In the genomic region with DNA sequence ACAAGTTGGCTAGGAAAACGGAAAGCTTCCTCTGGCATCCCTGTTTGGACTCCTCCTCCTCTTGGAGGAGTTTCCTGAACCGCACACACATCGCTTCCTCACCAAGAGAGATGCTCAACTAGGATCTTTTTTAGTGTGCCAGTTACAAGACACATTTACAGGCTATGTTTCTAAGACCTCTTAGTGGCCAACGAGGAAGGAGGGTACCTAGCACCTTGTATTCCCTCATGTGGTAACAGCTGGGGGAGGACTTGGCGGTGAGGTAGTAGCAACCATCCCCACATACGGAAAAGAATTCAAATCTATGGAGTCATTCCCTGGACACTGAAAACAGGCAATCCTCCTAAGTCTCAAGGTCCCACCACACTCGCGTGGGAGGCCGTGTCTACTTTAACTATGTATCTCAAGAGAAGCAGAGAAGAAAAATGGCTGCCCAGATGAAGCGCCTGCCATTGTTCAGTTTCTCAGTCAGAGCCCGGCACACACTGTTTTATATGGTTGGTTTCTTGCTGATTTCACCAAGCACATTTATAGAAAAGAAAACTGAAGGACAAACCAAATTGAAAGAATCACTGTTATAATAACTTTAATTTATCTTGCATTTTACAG, we compare ENCODE assay signal across 29 cellular contexts. TPM values are rescaled to one million over a fixed set of nuclear protein-coding genes. Genes with fewer than 3 reads are reported as not detected.
DNase-seq lines count a peak whose midpoint lies in the region; ATAC-seq, FAIRE-seq and TF ChIP-seq lines count a peak whose summit lies in the region.
"Had no signal": no experiment of that assay in that cellular context is flagged by ENCODE, and none has a peak within 500 bp of the region (broad histone marks: within the 10 kb centered on the region; RNA-seq: fewer than 3 reads in every experiment).

No MANE protein-coding gene starts in this region.

- H3K9me3 Mint-ChIP-seq in activated T-helper 17 cell treated with anti-CD3 and anti-CD28 coated beads, Interleukin-2, amount 50 U/mL, for 72 hours: no peaks in the 10 kb centered on the region
- no peaks in the 10 kb centered on the region for H3K9me3 Mint-ChIP-seq in memory B cell
- H3K9me3 Mint-ChIP-seq in CD4-positive, alpha-beta memory T cell: no peaks in the 10 kb centered on the region
- H3K9me3 Mint-ChIP-seq in activated T-helper 2 cell treated with anti-CD3 and anti-CD28 coated beads, Interferon-gamma antibody, Interleukin-2, Interleukin-4, amounts not matched to agents 10 μg/mL and 5 μg/mL and 100 μg/mL, durations not matched to agents 14 hours and 24 hours and 36 hours: no peaks in the 10 kb centered on the region
- H3K9me3 Mint-ChIP-seq: CD4-positive, CD25-positive, alpha-beta regulatory T cell; central memory CD8-positive, alpha-beta T cell; effector memory CD8-positive, alpha-beta T cell; HFFc6 had no signal

- ATAC-seq in A549 (no peak), memory B cell (ENCODE audit: low read depth) (no peak)
- no peak for ATAC-seq in activated T-helper 17 cell treated with anti-CD3 and anti-CD28 coated beads, Interleukin-2, amount 50 U/mL, for 72 hours (replicated peaks)
- ATAC-seq: effector memory CD8-positive, alpha-beta T cell; PC-3 had no signal

- H3K4me1 ChIP-seq in A549 (no peaks in the 10 kb centered on the region), tibial artery (peaks cover 0 to under 1% (median 0%) of the 10 kb centered on the region in 4 donors)
- peaks cover 5% of the 10 kb centered on the region for H3K4me1 ChIP-seq in CD4-positive, alpha-beta memory T cell (ENCODE audit: insufficient read depth, low read length)

- no peak for TF ChIP-seq POLR2A in A549 (IDR thresholded peaks at IDR 0.05; ENCODE audit: low read length)

- DNase-seq in NCI-H2171 treated with DMSO at 0.1 percent for 48 hours (lab: John Stamatoyannopoulos, UW): peak; percentile 56
- DNase-seq in NCI-H2171 (lab: John Stamatoyannopoulos, UW): no peak
- DNase-seq in A549 (ENCODE audit: low read depth in 1 of 2, low spot score in 1 of 2): no peak
- DNase-seq in memory B cell (ENCODE audit: low spot score in 2 of 2): no peak
- DNase-seq in tibial artery: no peak
- DNase-seq in CD4-positive, alpha-beta memory T cell: no peak
- no peak for DNase-seq in activated T-helper 2 cell treated with anti-CD3 and anti-CD28 coated beads, Interferon-gamma antibody, Interleukin-2, Interleukin-4, amounts not matched to agents 10 μg/mL and 5 μg/mL and 100 μg/mL, durations not matched to agents 14 hours and 24 hours and 36 hours (ENCODE audit: low spot score)
- DNase-seq: activated CD4-positive, alpha-beta T cell treated with anti-CD3 and anti-CD28 coated beads for 1 hour; activated gamma-delta T cell; activated T-cell treated with anti-CD3 and anti-CD28 coated beads for 4 hours; AML-193; CD4-positive, CD25-positive, alpha-beta regulatory T cell; effector memory CD8-positive, alpha-beta T cell; HFFc6; islet precursor cell; left ventricle myocardium superior; NCI-H1092; NCI-H1694 treated with DMSO at 0.1 percent for 48 hours; NK-92 treated with Interleukin-12 subunit alpha and Interleukin-12 subunit beta, amount 100 ng/mL, for 24 hours; nucleus accumbens; PC-3; stimulated activated CD4-positive, alpha-beta T cell treated with anti-CD3 and anti-CD28 coated beads, Interleukin-4, amount 100 ng/mL, for 24 hours; T-helper 2 cell had no signal

- POLR2A ChIA-PET in A549 (lab: Yijun Ruan, JAX): no interaction called here
- POLR2A ChIA-PET in CD4-positive, alpha-beta memory T cell (lab: Charles Lee; ENCODE audit: partially characterized antibody): no interaction called here

- H3K4me3 ChIP-seq in A549 (no peak overlapping the region), tibial artery (no peak overlapping the region)
- no peak overlapping the region for H3K4me3 ChIP-seq in CD4-positive, alpha-beta memory T cell (ENCODE audit: low read length in 2 of 2)
- H3K4me3 ChIP-seq: SK-N-MC had no signal

- intact Hi-C loops in tibial artery (cut with DNase I; ENCODE audit: low total_unique reads): no loop called here
- intact Hi-C loops in CD4-positive, alpha-beta memory T cell (cut with micrococcal nuclease): no loop called here
- intact Hi-C loops in activated T-helper 2 cell treated with anti-CD3 and anti-CD28 coated beads, Interferon-gamma antibody, Interleukin-2, Interleukin-4, amounts not matched to agents 10 μg/mL and 5 μg/mL and 100 μg/mL, durations not matched to agents 14 hours and 24 hours and 36 hours (cut with micrococcal nuclease): no loop called here

- peaks cover 99% of the 10 kb centered on the region for H3K36me3 Mint-ChIP-seq in activated T-helper 17 cell treated with anti-CD3 and anti-CD28 coated beads, Interleukin-2, amount 50 U/mL, for 72 hours (ENCODE audit: low read depth)
- peaks cover 35% of the 10 kb centered on the region for H3K36me3 Mint-ChIP-seq in memory B cell
- peaks cover 42 to 84% of the 10 kb centered on the region in 2 donors for H3K36me3 Mint-ChIP-seq in CD4-positive, alpha-beta memory T cell
- H3K36me3 Mint-ChIP-seq in activated T-helper 2 cell treated with anti-CD3 and anti-CD28 coated beads, Interferon-gamma antibody, Interleukin-2, Interleukin-4, amounts not matched to agents 10 μg/mL and 5 μg/mL and 100 μg/mL, durations not matched to agents 14 hours and 24 hours and 36 hours (ENCODE audit: low read depth): peaks cover 82% of the 10 kb centered on the region

- peak overlapping the region; percentile 39 for H3K27ac Mint-ChIP-seq in activated T-helper 17 cell treated with anti-CD3 and anti-CD28 coated beads, Interleukin-2, amount 50 U/mL, for 72 hours
- H3K27ac Mint-ChIP-seq in memory B cell: peak overlapping the region; percentile 22
- H3K27ac Mint-ChIP-seq in CD4-positive, alpha-beta memory T cell: peak overlapping the region in 1 of 7 donors; percentile 31
- no peak overlapping the region for H3K27ac Mint-ChIP-seq in activated T-helper 2 cell treated with anti-CD3 and anti-CD28 coated beads, Interferon-gamma antibody, Interleukin-2, Interleukin-4, amounts not matched to agents 10 μg/mL and 5 μg/mL and 100 μg/mL, durations not matched to agents 14 hours and 24 hours and 36 hours

- H3K4me1 Mint-ChIP-seq in activated T-helper 17 cell treated with anti-CD3 and anti-CD28 coated beads, Interleukin-2, amount 50 U/mL, for 72 hours: peaks cover 7% of the 10 kb centered on the region
- H3K4me1 Mint-ChIP-seq in memory B cell: peaks cover 14% of the 10 kb centered on the region
- H3K4me1 Mint-ChIP-seq in CD4-positive, alpha-beta memory T cell: peaks cover 10 to 17% (median 11%) of the 10 kb centered on the region in 4 donors
- H3K4me1 Mint-ChIP-seq in activated T-helper 2 cell treated with anti-CD3 and anti-CD28 coated beads, Interferon-gamma antibody, Interleukin-2, Interleukin-4, amounts not matched to agents 10 μg/mL and 5 μg/mL and 100 μg/mL, durations not matched to agents 14 hours and 24 hours and 36 hours (ENCODE audit: low read depth): peaks cover 16% of the 10 kb centered on the region

- no peak for TF ChIP-seq CTCF in A549 (IDR thresholded peaks at IDR 0.05)
- TF ChIP-seq CTCF in tibial artery (IDR thresholded peaks at IDR 0.05): no peak

- peaks cover 58 to 94% (median 71%) of the 10 kb centered on the region in 3 donors for H3K36me3 ChIP-seq in tibial artery
- peaks cover 71% of the 10 kb centered on the region for H3K36me3 ChIP-seq in CD4-positive, alpha-beta memory T cell (ENCODE audit: insufficient read depth, low read length)

- no peaks in the 10 kb centered on the region for H3K9me3 ChIP-seq in A549
- H3K9me3 ChIP-seq in tibial artery: no peaks in the 10 kb centered on the region
- H3K9me3 ChIP-seq in CD4-positive, alpha-beta memory T cell (ENCODE audit: control insufficient read depth in 1 of 2, low read length in 2 of 2): no peaks in the 10 kb centered on the region

- CTCF ChIA-PET in A549 (lab: Yijun Ruan, JAX): interaction anchor here (0.5 to 1.4 kb wide), 2 partner anchors 19 to 38 kb away, joined by 3 to 4 read pairs; no protein-coding TSS in a partner anchor
- CTCF ChIA-PET in CD4-positive, alpha-beta memory T cell (lab: Charles Lee; ENCODE audit: partially characterized antibody): no interaction called here

- H3K4me2 ChIP-seq in A549: no peak overlapping the region

- no peaks in the 10 kb centered on the region for H3K27me3 ChIP-seq in tibial artery
- H3K27me3 ChIP-seq in CD4-positive, alpha-beta memory T cell (ENCODE audit: insufficient read depth, low read length): no peaks in the 10 kb centered on the region

- no peak for FAIRE-seq in A549 (lab: Jason Lieb, UNC)
- FAIRE-seq: A204.1, D721Med, urothelium cell line had no signal

- H3K4me3 Mint-ChIP-seq in activated T-helper 17 cell treated with anti-CD3 and anti-CD28 coated beads, Interleukin-2, amount 50 U/mL, for 72 hours: no peak overlapping the region
- no peak overlapping the region for H3K4me3 Mint-ChIP-seq in memory B cell
- no peak overlapping the region for H3K4me3 Mint-ChIP-seq in CD4-positive, alpha-beta memory T cell
- no peak overlapping the region for H3K4me3 Mint-ChIP-seq in activated T-helper 2 cell treated with anti-CD3 and anti-CD28 coated beads, Interferon-gamma antibody, Interleukin-2, Interleukin-4, amounts not matched to agents 10 μg/mL and 5 μg/mL and 100 μg/mL, durations not matched to agents 14 hours and 24 hours and 36 hours (ENCODE audit: low read depth)
- H3K4me3 Mint-ChIP-seq: CD4-positive, CD25-positive, alpha-beta regulatory T cell; central memory CD8-positive, alpha-beta T cell; effector memory CD8-positive, alpha-beta T cell; HFFc6 had no signal

- TF ChIP-seq EP300 in A549 (IDR thresholded peaks at IDR 0.05): no peak

- 90% methylated on average over 11 of the region's 11 CpGs for WGBS in A549 (ENCODE audit: missing lambda C conversion rate)

- no peak overlapping the region for H3K27ac ChIP-seq in A549
- H3K27ac ChIP-seq in tibial artery: no peak overlapping the region
- H3K27ac ChIP-seq in CD4-positive, alpha-beta memory T cell (ENCODE audit: low read depth, low read length): no peak overlapping the region

- H3K27me3 Mint-ChIP-seq in activated T-helper 17 cell treated with anti-CD3 and anti-CD28 coated beads, Interleukin-2, amount 50 U/mL, for 72 hours: no peaks in the 10 kb centered on the region
- H3K27me3 Mint-ChIP-seq in memory B cell: no peaks in the 10 kb centered on the region
- no peaks in the 10 kb centered on the region for H3K27me3 Mint-ChIP-seq in CD4-positive, alpha-beta memory T cell
- no peaks in the 10 kb centered on the region for H3K27me3 Mint-ChIP-seq in activated T-helper 2 cell treated with anti-CD3 and anti-CD28 coated beads, Interferon-gamma antibody, Interleukin-2, Interleukin-4, amounts not matched to agents 10 μg/mL and 5 μg/mL and 100 μg/mL, durations not matched to agents 14 hours and 24 hours and 36 hours (ENCODE audit: low read depth)
- H3K27me3 Mint-ChIP-seq: CD4-positive, CD25-positive, alpha-beta regulatory T cell; central memory CD8-positive, alpha-beta T cell; effector memory CD8-positive, alpha-beta T cell had no signal

- no peak for TF ChIP-seq RAD21 in A549 (conservative IDR thresholded peaks at IDR 0.05 in 1 of 2, IDR thresholded peaks at IDR 0.05 in 1 of 2)

RNA-seq across cellular contexts. Expression of a gene that starts 23.1 kb away (rescaled TPM):
- polyA plus RNA-seq in A549 (2011; rRNA removed) (166 and 227 TPM in 2 replicates), A549 (2017; fragmentation: RNase III; extraction: RNeasy Plus Mini Kit Qiagen cat#74134 plus additional on column Dnase treatment) (149 to 174 TPM (median 150 TPM) in 3 replicates)
- 56.2 and 74.6 TPM in 2 replicates for polyA plus RNA-seq in A549 (2012; cell fraction: cytosol; rRNA removed)
- 16.2 and 22.6 TPM in 2 replicates for polyA plus RNA-seq in A549 (2012; cell fraction: nucleus; rRNA removed)
- polyA minus RNA-seq in A549 (2011; rRNA and poly(A)+ RNA removed): 29.2 and 30.9 TPM in 2 replicates
- total RNA-seq in activated T-helper 17 cell treated with anti-CD3 and anti-CD28 coated beads, Interleukin-2, amount 50 U/mL, for 72 hours: 100 to 1,000 TPM in 1 of 2 donors, 10 to 100 TPM in 1; 64.0 to 107 TPM
- 10 to 100 TPM; 52.2 to 53.1 TPM for total RNA-seq in CD4-positive, alpha-beta memory T cell
- polyA plus RNA-seq in CD4-positive, alpha-beta memory T cell: 10 to 100 TPM; 26.3 to 34.0 TPM
- total RNA-seq in activated T-helper 2 cell treated with anti-CD3 and anti-CD28 coated beads, Interferon-gamma antibody, Interleukin-2, Interleukin-4, amounts not matched to agents 10 μg/mL and 5 μg/mL and 100 μg/mL, durations not matched to agents 14 hours and 24 hours and 36 hours: 96.0 and 97.6 TPM in 2 replicates
